15 cellular contexts compared by ENCODE assay signal in the genomic region with DNA sequence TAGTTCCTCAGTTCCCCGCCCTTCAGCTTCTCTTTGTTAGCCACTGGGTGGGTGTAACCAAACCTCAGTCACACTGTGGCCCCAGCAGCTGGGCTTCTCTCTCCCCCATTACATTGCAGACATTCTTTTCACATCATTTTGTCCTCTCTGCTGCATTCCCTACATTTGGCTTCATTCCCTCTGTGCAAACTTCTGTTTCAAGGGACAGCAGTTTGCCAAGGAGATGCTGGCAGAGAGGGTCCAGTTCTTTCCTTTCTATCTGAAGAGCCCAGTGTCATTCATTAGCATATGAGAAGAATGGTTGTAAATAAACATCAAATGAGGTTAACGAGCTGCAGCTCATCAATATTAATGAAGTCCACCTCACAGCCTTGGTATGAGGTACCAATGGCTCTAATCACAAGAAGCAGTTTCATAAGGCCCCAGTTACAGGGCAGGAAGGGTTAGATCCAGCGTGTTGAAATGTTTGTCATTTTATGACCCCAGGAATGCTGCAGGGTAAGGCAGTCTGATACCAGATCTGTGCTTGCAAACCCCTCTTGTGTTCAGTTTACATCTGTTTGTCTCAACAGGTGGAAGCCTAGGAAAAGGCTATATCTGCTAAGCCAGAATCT.
DNase-seq lines count a peak whose midpoint lies in the region; ATAC-seq and TF ChIP-seq lines count a peak whose summit lies in the region.
"Had no signal": no experiment of that assay in that cellular context is flagged by ENCODE, and none has a peak within 500 bp of the region (broad histone marks: within the 10 kb centered on the region; RNA-seq: fewer than 3 reads in every experiment).

No MANE protein-coding gene starts in this region.

- H3K36me3 Mint-ChIP-seq in Caco-2 (ENCODE audit: insufficient read depth, unreplicated experiment), result no peaks in the 10 kb centered on the region
- H3K36me3 Mint-ChIP-seq in nephron progenitor cell (ENCODE audit: low read depth), result no peaks in the 10 kb centered on the region
- H3K36me3 Mint-ChIP-seq: CD14-positive monocyte had no signal

- H3K4me3 Mint-ChIP-seq in Caco-2 (ENCODE audit: unreplicated experiment), result peak overlapping the region; percentile 22
- H3K4me3 Mint-ChIP-seq in nephron progenitor cell, result no peak overlapping the region
- H3K4me3 Mint-ChIP-seq: activated naive CD8-positive, alpha-beta T cell; CD14-positive monocyte had no signal

- H2AFZ ChIP-seq in fibroblast of lung (ENCODE audit: low read length), result no peak overlapping the region

- CTCF ChIA-PET in Caco-2 (lab: Charles Lee), result interaction anchor here (0.9 kb wide), 1 partner anchor 100 kb away, joined by 3 read pairs; no protein-coding TSS in a partner anchor

- no peak overlapping the region for H3K4me2 ChIP-seq in fibroblast of lung (ENCODE audit: extremely low read depth, insufficient read depth, low read length)

- no peak overlapping the region for H3K4me3 ChIP-seq in Caco-2 (ENCODE audit: low read depth, low read length)
- no peak overlapping the region for H3K4me3 ChIP-seq in fibroblast of lung (replicated peaks in 1 of 4; ENCODE audit: control extremely low read depth in 1 of 4, insufficient read depth in 1 of 4, low read depth in 3 of 4, low read length in 4 of 4)
- H3K4me3 ChIP-seq: SK-N-MC, thoracic aorta had no signal

- DNase-seq in Caco-2 (peak; percentile 54 to 68), NCI-H69 (lab: John Stamatoyannopoulos, UW) (peak; percentile 69), fibroblast of lung (ENCODE audit: low read depth in 2 of 2) (peak; percentile 24 to 81), nephron progenitor cell (no peak), NCI-H345 (lab: John Stamatoyannopoulos, UW) (no peak), COLO668 (lab: John Stamatoyannopoulos, UW; ENCODE audit: unreplicated experiment) (no peak)
- no peak for DNase-seq in stimulated activated CD4-positive, alpha-beta T cell treated with anti-CD3 and anti-CD28 coated beads, Interleukin-12 subunit alpha, Interleukin-12 subunit beta, amount 100 ng/mL, for 4 hours
- DNase-seq: activated CD4-positive, alpha-beta T cell treated with anti-CD3 and anti-CD28 coated beads, Interleukin-2, amount 50 U/mL, for 4 hours; NCI-H524; posterior cingulate gyrus had no signal

- H3K9me3 ChIP-seq in Caco-2 (no peaks in the 10 kb centered on the region), fibroblast of lung (ENCODE audit: control insufficient read depth, insufficient read depth, low read depth, low read length) (no peaks in the 10 kb centered on the region)
- H3K9me3 ChIP-seq: thoracic aorta had no signal

- TF ChIP-seq CTCF in Caco-2 (IDR thresholded peaks at IDR 0.05; ENCODE audit: insufficient read depth in 1 of 2, low read depth in 1 of 2, low read length in 1 of 2, severe bottlenecking in 1 of 2, unreplicated experiment in 1 of 2) (no peak), fibroblast of lung (conservative IDR thresholded peaks at IDR 0.05 in 1 of 2, IDR thresholded peaks at IDR 0.05 in 1 of 2; ENCODE audit: low read depth in 1 of 2, low read length in 2 of 2) (no peak), nephron progenitor cell (IDR thresholded peaks at IDR 0.05) (no peak)

- peak overlapping the region; percentile 62 for H3K27ac Mint-ChIP-seq in Caco-2 (ENCODE audit: unreplicated experiment)
- peak overlapping the region; percentile 91 for H3K27ac Mint-ChIP-seq in nephron progenitor cell
- H3K27ac Mint-ChIP-seq: activated naive CD8-positive, alpha-beta T cell; CD14-positive monocyte had no signal

- H3K9ac ChIP-seq in fibroblast of lung (ENCODE audit: insufficient read depth, low read length), result no peak overlapping the region

- H3K4me1 Mint-ChIP-seq in Caco-2 (ENCODE audit: low read depth, unreplicated experiment) (peaks cover 10% of the 10 kb centered on the region), nephron progenitor cell (peaks cover 70% of the 10 kb centered on the region)

- intact Hi-C loops in Caco-2 (cut with micrococcal nuclease; ENCODE audit: unreplicated experiment), result loop anchor here (2.0 kb wide), 1 partner anchor 48 kb away; no protein-coding TSS in a partner anchor

- H3K9me3 Mint-ChIP-seq in Caco-2 (ENCODE audit: unreplicated experiment), result no peaks in the 10 kb centered on the region
- no peaks in the 10 kb centered on the region for H3K9me3 Mint-ChIP-seq in nephron progenitor cell
- H3K9me3 Mint-ChIP-seq: CD14-positive monocyte had no signal

- H3K27ac ChIP-seq in fibroblast of lung (ENCODE audit: insufficient read depth, low read length), result no peak overlapping the region
- H3K27ac ChIP-seq: SK-N-MC, thoracic aorta had no signal

- no peaks in the 10 kb centered on the region for H3K79me2 ChIP-seq in fibroblast of lung (ENCODE audit: control insufficient read depth, insufficient read depth, low read length)

- no peaks in the 10 kb centered on the region for H4K20me1 ChIP-seq in fibroblast of lung (ENCODE audit: control insufficient read depth, extremely low read depth, insufficient read depth, low read length)

- H3K4me1 ChIP-seq in Caco-2 (peaks cover 18% of the 10 kb centered on the region), fibroblast of lung (ENCODE audit: control insufficient read depth, extremely low read depth, insufficient read depth, low read length) (peaks cover 17% of the 10 kb centered on the region)

- H3K36me3 ChIP-seq in Caco-2 (ENCODE audit: control insufficient read depth, insufficient read depth, low read length), result no peaks in the 10 kb centered on the region
- no peaks in the 10 kb centered on the region for H3K36me3 ChIP-seq in fibroblast of lung (ENCODE audit: control insufficient read depth, insufficient read depth, low read length)
- H3K36me3 ChIP-seq: thoracic aorta had no signal

- POLR2A ChIA-PET in Caco-2 (lab: Charles Lee), result no interaction called here

- BruUV-seq in Caco-2 (replicated peaks; lab: Mats Ljungman, UMichigan), result no TSS peak

- H3K27me3 ChIP-seq in Caco-2 (replicated peaks; ENCODE audit: control insufficient read depth, insufficient read depth, low read length) (no peaks in the 10 kb centered on the region), fibroblast of lung (ENCODE audit: control insufficient read depth, insufficient read depth, low read length) (no peaks in the 10 kb centered on the region)

- H3K27me3 Mint-ChIP-seq in Caco-2 (ENCODE audit: insufficient read depth, unreplicated experiment) (no peaks in the 10 kb centered on the region), nephron progenitor cell (ENCODE audit: low read depth, poor library complexity) (no peaks in the 10 kb centered on the region)
- H3K27me3 Mint-ChIP-seq: activated naive CD8-positive, alpha-beta T cell had no signal

- ATAC-seq in GM18873 (IDR thresholded peaks at IDR 0.05; ENCODE audit: low FRiP score, unreplicated experiment), result no peak

Comparison
In these comparisons a context has a peak if more than half of its experiments do, and no peak if none do; other contexts are left out.
1. DNase-seq: peak in Caco-2 (2 of 2), NCI-H69 (single experiment) and fibroblast of lung (2 of 2); none in nephron progenitor cell (single experiment), NCI-H345 (single experiment), stimulated activated CD4-positive, alpha-beta T cell treated with anti-CD3 and anti-CD28 coated beads, Interleukin-12 subunit alpha, Interleukin-12 subunit beta, amount 100 ng/mL, for 4 hours (single experiment) and COLO668 (single experiment).